12 cellular contexts compared by ENCODE assay signal in genomic region chr4:149549911-149550310, GRCh38.
DNase-seq lines count a peak whose midpoint lies in the region; ATAC-seq and FAIRE-seq lines count a peak whose summit lies in the region.
"Had no signal": no experiment of that assay in that cellular context is flagged by ENCODE, and none has a peak within 500 bp of the region (broad histone marks: within the 10 kb centered on the region; RNA-seq: fewer than 3 reads in every experiment).

No MANE protein-coding gene starts in this region.

- peak; percentile 94 for ATAC-seq in left lobe of liver
- no peak for ATAC-seq in HG02840 (IDR thresholded peaks at IDR 0.05; ENCODE audit: low FRiP score, unreplicated experiment)
- ATAC-seq: K562, SK-N-SH treated with all-trans-retinoic acid at 6 μM for 48 hours had no signal

- peak; percentile 82 for DNase-seq in D341Med (ENCODE audit: low spot score)
- peak; percentile 48 for DNase-seq in M059J (ENCODE audit: low read depth)
- DNase-seq in ecto neural progenitor cell (ENCODE audit: low spot score): peak; percentile 46
- DNase-seq in left lobe of liver (ENCODE audit: low spot score): peak; percentile 47
- no peak for DNase-seq in SKM-1 treated with dmso at 0.1 percent for 144 hours (lab: John Stamatoyannopoulos, UW; ENCODE audit: unreplicated experiment)
- DNase-seq in NCI-H2081 (lab: John Stamatoyannopoulos, UW): no peak
- DNase-seq in GM19239 (ENCODE audit: insufficient read length, low spot score): no peak
- DNase-seq: activated CD4-positive, alpha-beta memory T cell treated with anti-CD3 and anti-CD28 coated beads, Interleukin-2, amount 10 ng/mL, durations not matched to agents 7 days and 5 days; amniotic stem cell had no signal

- FAIRE-seq in GM19239 (lab: Jason Lieb, UNC): no peak
- FAIRE-seq: K562 had no signal

Comparison
In these comparisons a context has a peak if more than half of its experiments do, and no peak if none do; other contexts are left out.
1. DNase-seq: peak in D341Med (single experiment), M059J (single experiment), ecto neural progenitor cell (single experiment) and left lobe of liver (single experiment); none in SKM-1 treated with dmso at 0.1 percent for 144 hours (single experiment), NCI-H2081 (0 of 2) and GM19239 (single experiment).